ENCODE assay signal across 16 cellular contexts in the genomic region with DNA sequence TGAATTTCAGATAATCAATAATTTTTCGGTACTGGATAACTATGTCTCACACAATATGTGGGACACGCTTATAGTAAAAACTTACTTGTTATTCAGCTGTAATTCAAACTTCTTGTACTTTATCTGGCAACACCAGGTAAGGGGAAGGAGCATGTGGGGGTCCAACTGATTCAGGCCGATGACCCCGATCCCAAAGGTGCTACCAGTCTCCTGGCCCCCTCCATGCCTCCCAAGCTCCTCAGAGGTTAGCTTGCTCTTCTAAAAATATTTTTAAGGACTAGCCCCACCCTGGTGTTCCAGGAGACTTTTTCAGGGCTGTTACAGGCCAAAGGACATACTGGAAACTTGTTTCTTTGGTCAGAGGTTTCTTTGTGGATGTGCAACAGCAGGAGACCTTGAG.
"Had no signal": no experiment of that assay in that cellular context is flagged by ENCODE, and none has a peak within 500 bp of the region (broad histone marks: within the 10 kb centered on the region; RNA-seq: fewer than 3 reads in every experiment).

No MANE protein-coding gene starts in this region.

- H3K9me3 ChIP-seq: gastroesophageal sphincter, heart right ventricle, left lung, lower lobe of right lung had no signal

- ATAC-seq: foreskin keratinocyte, gastroesophageal sphincter, heart right ventricle, left cardiac atrium, left lung, left ventricle myocardium superior, lower lobe of right lung had no signal

- H3K36me3 ChIP-seq: esophagus muscularis mucosa, gastroesophageal sphincter, heart right ventricle, left lung, lower lobe of right lung had no signal

- DNase-seq: dermis blood vessel endothelial cell; effector CD4-positive, alpha-beta T cell; effector memory CD4-positive, alpha-beta T cell; foreskin keratinocyte; heart right ventricle; hippocampal formation; left cardiac atrium; left lung; left ventricle myocardium superior; lower lobe of right lung; mesenchymal stem cell; midbrain had no signal

- H3K4me1 ChIP-seq: esophagus muscularis mucosa, foreskin keratinocyte, gastroesophageal sphincter, heart right ventricle, left lung, lower lobe of right lung had no signal

- H3K4me3 ChIP-seq: coronary artery, dorsolateral prefrontal cortex, esophagus muscularis mucosa, gastroesophageal sphincter, heart right ventricle, left lung, lower lobe of right lung had no signal

- H3K27me3 ChIP-seq: dorsolateral prefrontal cortex, esophagus muscularis mucosa, gastroesophageal sphincter had no signal

- H3K27ac ChIP-seq: coronary artery, dorsolateral prefrontal cortex, esophagus muscularis mucosa, foreskin keratinocyte, gastroesophageal sphincter, heart right ventricle, left lung, lower lobe of right lung had no signal
